12 cellular contexts compared by ENCODE assay signal in genomic region chr9:71816782-71817549, GRCh38. TPM values are rescaled to one million over a fixed set of nuclear protein-coding genes. Genes with fewer than 3 reads are reported as not detected.
A peak's percentile ranks its signal among the peaks of the same experiment; 100 is the strongest.
DNase-seq lines count a peak whose midpoint lies in the region; ATAC-seq and TF ChIP-seq lines count a peak whose summit lies in the region.
"Had no signal": no experiment of that assay in that cellular context is flagged by ENCODE, and none has a peak within 500 bp of the region (broad histone marks: within the 10 kb centered on the region; RNA-seq: fewer than 3 reads in every experiment).

No MANE protein-coding gene starts in this region.

- no peak overlapping the region for H3K4me3 ChIP-seq in BLaER1 treated with 17β-estradiol and CSF1 and Interleukin-3, amounts not matched to agents 10 nM and 100 nM
- H3K4me3 ChIP-seq in lower lobe of right lung = no peak overlapping the region
- no peak overlapping the region for H3K4me3 ChIP-seq in hepatocyte
- H3K4me3 ChIP-seq: SK-N-MC had no signal

- POLR2A ChIA-PET in activated B cell treated with CpG ODN at 0.5 μM for 24 hours (lab: Charles Lee) = interaction anchor here (0.6 to 2.3 kb wide), 3 partner anchors 34 to 61 kb away, joined by 3 to 11 read pairs (median 5); partner anchors contain the start of gene CEMIP2

- DNase-seq in DMS53 treated with DMSO at 0.1 percent for 48 hours (lab: John Stamatoyannopoulos, UW; ENCODE audit: unreplicated experiment) (peak; percentile 75), activated B cell treated with CpG ODN at 0.5 μM for 24 hours (no peak), lower lobe of right lung (peak; percentile 57), NCI-H1694 treated with DMSO at 0.1 percent for 48 hours (lab: John Stamatoyannopoulos, UW) (no peak), hepatocyte (ENCODE audit: low spot score) (no peak)
- DNase-seq: NCI-H1048; NK-92 treated with Interleukin-12 subunit alpha and Interleukin-12 subunit beta, amount 100 ng/mL, for 24 hours had no signal

- H2AFZ ChIP-seq in hepatocyte = no peak overlapping the region

- ATAC-seq in activated B cell treated with CpG ODN at 0.5 μM for 24 hours (ENCODE audit: low read depth) (no peak), lower lobe of right lung (peak in 1 of 2 donors; percentile 40), GM19035 (IDR thresholded peaks at IDR 0.05; ENCODE audit: unreplicated experiment) (no peak), GM21423 (IDR thresholded peaks at IDR 0.05; ENCODE audit: unreplicated experiment) (no peak)

- no peaks in the 10 kb centered on the region for H3K9me2 ChIP-seq in hepatocyte (replicated peaks; ENCODE audit: insufficient read depth)

- H3K4me2 ChIP-seq in BLaER1 treated with 17β-estradiol and CSF1 and Interleukin-3, amounts not matched to agents 10 nM and 100 nM = peak overlapping the region; percentile 35 to 72 (median 53)
- no peak overlapping the region for H3K4me2 ChIP-seq in hepatocyte

- H3K27ac Mint-ChIP-seq in activated B cell treated with CpG ODN at 0.5 μM for 24 hours = no peak overlapping the region

- H3K36me3 Mint-ChIP-seq in activated B cell treated with CpG ODN at 0.5 μM for 24 hours (ENCODE audit: low read depth) = no peaks in the 10 kb centered on the region

- no peaks in the 10 kb centered on the region for H3K79me2 ChIP-seq in hepatocyte

- H3K27me3 Mint-ChIP-seq in activated B cell treated with CpG ODN at 0.5 μM for 24 hours = no peaks in the 10 kb centered on the region

- intact Hi-C loops in activated B cell treated with CpG ODN at 0.5 μM for 24 hours (cut with micrococcal nuclease) = loop anchor here (5.0 kb wide), 1 partner anchor 100 kb away; no protein-coding TSS in a partner anchor
- intact Hi-C loops in lower lobe of right lung (cut with DNase I) = no loop called here

- peaks cover 10 to 24% (median 19%) of the 10 kb centered on the region in 10 experiments for H3K4me1 ChIP-seq in BLaER1 treated with 17β-estradiol and CSF1 and Interleukin-3, amounts not matched to agents 10 nM and 100 nM
- H3K4me1 ChIP-seq in lower lobe of right lung (no peaks in the 10 kb centered on the region), hepatocyte (ENCODE audit: insufficient read depth) (peaks cover under 1% of the 10 kb centered on the region)

- H3K9me3 Mint-ChIP-seq in activated B cell treated with CpG ODN at 0.5 μM for 24 hours = no peaks in the 10 kb centered on the region

- CTCF ChIA-PET in activated B cell treated with CpG ODN at 0.5 μM for 24 hours (lab: Charles Lee) = interaction anchor here (0.6 to 5.8 kb wide), 13 partner anchors 10 to 553 kb away, joined by 3 to 52 read pairs (median 5); partner anchors contain the start of gene CEMIP2

- H3K27me3 ChIP-seq in BLaER1 treated with 17β-estradiol and CSF1 and Interleukin-3, amounts not matched to agents 10 nM and 100 nM = no peaks in the 10 kb centered on the region
- H3K27me3 ChIP-seq in lower lobe of right lung (ENCODE audit: low read depth) (no peaks in the 10 kb centered on the region), hepatocyte (no peaks in the 10 kb centered on the region)

- H3K36me3 ChIP-seq in BLaER1 treated with 17β-estradiol and CSF1 and Interleukin-3, amounts not matched to agents 10 nM and 100 nM = no peaks in the 10 kb centered on the region
- H3K36me3 ChIP-seq in lower lobe of right lung = no peaks in the 10 kb centered on the region
- no peaks in the 10 kb centered on the region for H3K36me3 ChIP-seq in hepatocyte (replicated peaks; ENCODE audit: insufficient read depth, low read depth)

- H3K4me3 Mint-ChIP-seq in activated B cell treated with CpG ODN at 0.5 μM for 24 hours = peak overlapping the region; percentile 26

- no peak overlapping the region for H3K27ac ChIP-seq in BLaER1 treated with 17β-estradiol and CSF1 and Interleukin-3, amounts not matched to agents 10 nM and 100 nM
- H3K27ac ChIP-seq in lower lobe of right lung = no peak overlapping the region
- no peak overlapping the region for H3K27ac ChIP-seq in hepatocyte
- H3K27ac ChIP-seq: SK-N-MC, VCaP had no signal

- H3K9me3 ChIP-seq in BLaER1 treated with 17β-estradiol and CSF1 and Interleukin-3, amounts not matched to agents 10 nM and 100 nM (replicated peaks in 1 of 11) = no peaks in the 10 kb centered on the region
- H3K9me3 ChIP-seq in lower lobe of right lung (no peaks in the 10 kb centered on the region), hepatocyte (ENCODE audit: low read depth) (no peaks in the 10 kb centered on the region)

- no peak overlapping the region for H3K9ac ChIP-seq in BLaER1 treated with 17β-estradiol and CSF1 and Interleukin-3, amounts not matched to agents 10 nM and 100 nM

- no peaks in the 10 kb centered on the region for H4K20me1 ChIP-seq in BLaER1 treated with 17β-estradiol and CSF1 and Interleukin-3, amounts not matched to agents 10 nM and 100 nM
- no peaks in the 10 kb centered on the region for H4K20me1 ChIP-seq in hepatocyte (ENCODE audit: insufficient read depth, poor library complexity, severe bottlenecking)

- TF ChIP-seq CTCF in activated B cell treated with CpG ODN at 0.5 μM for 24 hours (IDR thresholded peaks at IDR 0.05) (no peak), lower lobe of right lung (IDR thresholded peaks at IDR 0.05) (no peak), hepatocyte (IDR thresholded peaks at IDR 0.05; ENCODE audit: poor library complexity) (no peak)

- H3K4me1 Mint-ChIP-seq in activated B cell treated with CpG ODN at 0.5 μM for 24 hours = peaks cover 35% of the 10 kb centered on the region

- 77% methylated on average over 11 of the region's 11 CpGs for WGBS in hepatocyte (ENCODE audit: low lambda C conversion rate, missing lambda C conversion rate)

RNA-seq across cellular contexts. Expression of gene CEMIP2, which starts 48.7 kb away (rescaled TPM):
- total RNA-seq in activated B cell treated with CpG ODN at 0.5 μM for 24 hours (21.3 and 25.5 TPM in 2 replicates), lower lobe of right lung (152 TPM), hepatocyte (94.2 and 100 TPM in 2 replicates)
- polyA plus RNA-seq in hepatocyte = 45.2 and 47.9 TPM in 2 replicates

Comparison
In these comparisons a context has a peak if more than half of its experiments do, and no peak if none do; other contexts are left out.
1. DNase-seq: peak in DMS53 treated with DMSO at 0.1 percent for 48 hours (single experiment) and lower lobe of right lung (single experiment); none in activated B cell treated with CpG ODN at 0.5 μM for 24 hours (single experiment), NCI-H1694 treated with DMSO at 0.1 percent for 48 hours (single experiment) and hepatocyte (single experiment).